Comparison of ENCODE assay signal across 5 cellular contexts in genomic region chr4:62491756-62492155, GRCh38.
DNase-seq lines count a peak whose midpoint lies in the region; ATAC-seq, FAIRE-seq and TF ChIP-seq lines count a peak whose summit lies in the region.
"Not testable (repeated sequence)": the region's sequence is repeated elsewhere in the genome, so short reads cannot be mapped to it uniquely, and the experiment has no call there.

No MANE protein-coding gene starts in this region.

- H3K9ac ChIP-seq in kidney (ENCODE audit: low read length in 2 of 2): not testable (repeated sequence)

- H3K27ac ChIP-seq in right cardiac atrium (ENCODE audit: low read length); kidney (ENCODE audit: low read depth in 2 of 2, low read length in 2 of 2); testis: not testable (repeated sequence)

- not testable (repeated sequence) for FAIRE-seq in kidney (lab: Jason Lieb, UNC)

- TF ChIP-seq CTCF in kidney (IDR thresholded peaks at IDR 0.05; ENCODE audit: borderline replicate concordance, extremely low read depth, insufficient read depth); testis (IDR thresholded peaks at IDR 0.05): not testable (repeated sequence)

- intact Hi-C loops in right cardiac atrium (cut with DNase I); kidney (cut with DNase I); testis (cut with DNase I; ENCODE audit: low total_unique reads): not testable (repeated sequence)

- not testable (repeated sequence) for H3K36me3 ChIP-seq in kidney (ENCODE audit: control insufficient read depth in 1 of 2, insufficient read depth in 2 of 2, low read length in 2 of 2); testis (ENCODE audit: low read depth, missing control alignments)

- not testable (repeated sequence) for H3K9me3 ChIP-seq in right cardiac atrium (ENCODE audit: control insufficient read depth, low read length); kidney (ENCODE audit: control insufficient read depth in 1 of 2, low read length in 2 of 2); testis

- peak; percentile 13 for DNase-seq in NCI-H146 (lab: John Stamatoyannopoulos, UW)
- peak; percentile 13 for DNase-seq in activated gamma-delta T cell (lab: John Stamatoyannopoulos, UW)
- peak in 2 of 3 donors; percentile 24 to 55 for DNase-seq in right cardiac atrium
- DNase-seq in kidney: peak; percentile 43
- not testable (repeated sequence) for DNase-seq in testis

- not testable (repeated sequence) for H3K27me3 ChIP-seq in right cardiac atrium (ENCODE audit: control insufficient read depth, insufficient read depth); testis

- not testable (repeated sequence) for H3K4me3 ChIP-seq in right cardiac atrium (ENCODE audit: low read length); kidney (ENCODE audit: low read length in 2 of 2)
- H3K4me3 ChIP-seq in testis: peak overlapping the region; percentile 29 to 43

- 96% methylated on average over 24 of the region's 24 CpGs for WGBS in right cardiac atrium
- 85% methylated on average over 17 of the region's 24 CpGs; no CpG with 5 or more reads in 1 of the 2 donors for WGBS in testis, 2 donors

- TF ChIP-seq POLR2A in testis (IDR thresholded peaks at IDR 0.05): not testable (repeated sequence)

- not testable (repeated sequence) for H3K4me1 ChIP-seq in right cardiac atrium (ENCODE audit: control insufficient read depth, insufficient read depth, low read length); kidney (ENCODE audit: control insufficient read depth in 1 of 2, insufficient read depth in 1 of 2, low read depth in 1 of 2, low read length in 2 of 2); testis

- ATAC-seq in right cardiac atrium: not testable (repeated sequence)
